In genomic region chr1:76141898-76142297, GRCh38 we compare ENCODE assay signal across 20 cellular contexts.
DNase-seq lines count a peak whose midpoint lies in the region; FAIRE-seq and TF ChIP-seq lines count a peak whose summit lies in the region.
"Had no signal": no experiment of that assay in that cellular context is flagged by ENCODE, and none has a peak within 500 bp of the region (broad histone marks: within the 10 kb centered on the region; RNA-seq: fewer than 3 reads in every experiment).

No MANE protein-coding gene starts in this region.

- H3K9me3 ChIP-seq in HEK293 (ENCODE audit: control insufficient read depth, insufficient read depth, low read depth, low read length) (no peaks in the 10 kb centered on the region), iPS-20b (ENCODE audit: insufficient read depth, low read depth, low read length) (no peaks in the 10 kb centered on the region)
- H3K9me3 ChIP-seq: SJCRH30 had no signal

- H3K27me3 Mint-ChIP-seq in chondrocyte (ENCODE audit: low read depth) (peaks cover 2% of the 10 kb centered on the region), progenitor cell of endocrine pancreas (no peaks in the 10 kb centered on the region), CD14-positive monocyte (ENCODE audit: low read depth in 3 of 3) (peaks cover 2 to 7% (median 7%) of the 10 kb centered on the region in 3 donors)
- H3K27me3 Mint-ChIP-seq: CD4-positive, alpha-beta T cell had no signal

- H3K36me3 Mint-ChIP-seq in chondrocyte (ENCODE audit: low read depth) (no peaks in the 10 kb centered on the region), progenitor cell of endocrine pancreas (ENCODE audit: insufficient read depth) (no peaks in the 10 kb centered on the region), CD14-positive monocyte (no peaks in the 10 kb centered on the region)

- H3K27ac ChIP-seq in HEK293 (ENCODE audit: extremely low read depth, low read depth, low read length) = no peak overlapping the region
- no peak overlapping the region for H3K27ac ChIP-seq in iPS-20b (ENCODE audit: low read length)
- H3K27ac ChIP-seq: SJCRH30 had no signal

- H3K4me1 Mint-ChIP-seq in chondrocyte (ENCODE audit: low read depth) = peaks cover 10% of the 10 kb centered on the region
- peaks cover 57% of the 10 kb centered on the region for H3K4me1 Mint-ChIP-seq in progenitor cell of endocrine pancreas (ENCODE audit: low read depth)
- H3K4me1 Mint-ChIP-seq in CD14-positive monocyte = peaks cover 10% of the 10 kb centered on the region

- H3K9me3 Mint-ChIP-seq in chondrocyte (ENCODE audit: low read depth) (no peaks in the 10 kb centered on the region), progenitor cell of endocrine pancreas (ENCODE audit: low read depth) (no peaks in the 10 kb centered on the region), CD14-positive monocyte (no peaks in the 10 kb centered on the region)
- H3K9me3 Mint-ChIP-seq: CD4-positive, alpha-beta T cell had no signal

- H3K36me3 ChIP-seq in HEK293 (ENCODE audit: control insufficient read depth in 2 of 2, insufficient read depth in 1 of 2, low read length in 2 of 2) (no peaks in the 10 kb centered on the region), bronchial epithelial cell (ENCODE audit: control insufficient read depth, insufficient read depth, low read length) (no peaks in the 10 kb centered on the region), iPS-20b (ENCODE audit: insufficient read depth, low read depth, low read length) (no peaks in the 10 kb centered on the region)
- H3K36me3 ChIP-seq: SJCRH30 had no signal

- FAIRE-seq in bronchial epithelial cell (lab: Jason Lieb, UNC) = peak; percentile 18
- FAIRE-seq: G401.6, GM18507, RCC 7860 had no signal

- no peak overlapping the region for H3K9ac ChIP-seq in iPS-20b (ENCODE audit: low read depth, low read length)

- no peak overlapping the region for H3K4me3 Mint-ChIP-seq in chondrocyte (ENCODE audit: unreplicated experiment)
- H3K4me3 Mint-ChIP-seq in progenitor cell of endocrine pancreas (ENCODE audit: low read depth) = no peak overlapping the region
- no peak overlapping the region for H3K4me3 Mint-ChIP-seq in CD14-positive monocyte
- H3K4me3 Mint-ChIP-seq: CD4-positive, alpha-beta T cell had no signal

- peaks cover 6% of the 10 kb centered on the region for H3K4me1 ChIP-seq in HEK293 (ENCODE audit: control insufficient read depth, insufficient read depth, low read length)
- H3K4me1 ChIP-seq in iPS-20b (ENCODE audit: insufficient read depth, low read length) = peaks cover 15% of the 10 kb centered on the region; the same call in 1 of the 2 replicates

- TF ChIP-seq CTCF in HEK293 (tag by site-specific recombination; IDR thresholded peaks at IDR 0.05) (no peak), bronchial epithelial cell (IDR thresholded peaks at IDR 0.05; ENCODE audit: insufficient read depth, low read length, severe bottlenecking) (no peak), chondrocyte (IDR thresholded peaks at IDR 0.05) (no peak), progenitor cell of endocrine pancreas (IDR thresholded peaks at IDR 0.05; ENCODE audit: unreplicated experiment) (no peak), CD14-positive monocyte (IDR thresholded peaks at IDR 0.05) (no peak)

- POLR2A ChIA-PET in HEK293 (lab: Yijun Ruan, JAX) = no interaction called here

- H3K4me3 ChIP-seq in HEK293 (ENCODE audit: low read depth, low read length) = no peak overlapping the region
- H3K4me3 ChIP-seq in bronchial epithelial cell (ENCODE audit: low read depth, low read length) = no peak overlapping the region
- H3K4me3 ChIP-seq in iPS-20b (ENCODE audit: low read length) = peak overlapping the region; percentile 5; the same call in 1 of the 2 replicates
- H3K4me3 ChIP-seq: SJCRH30 had no signal

- CTCF ChIA-PET in HEK293 (lab: Yijun Ruan, JAX) = interaction anchor here (0.6 to 1.0 kb wide), 3 partner anchors 18 to 235 kb away, joined by 3 read pairs; no protein-coding TSS in a partner anchor

- intact Hi-C loops in CD14-positive monocyte (cut with micrococcal nuclease) = no loop called here

- no peak overlapping the region for H3K27ac Mint-ChIP-seq in chondrocyte (ENCODE audit: unreplicated experiment)
- no peak overlapping the region for H3K27ac Mint-ChIP-seq in progenitor cell of endocrine pancreas
- H3K27ac Mint-ChIP-seq in CD14-positive monocyte = no peak overlapping the region
- H3K27ac Mint-ChIP-seq: CD4-positive, alpha-beta T cell had no signal

- DNase-seq in bronchial epithelial cell (ENCODE audit: low read depth) (no peak), renal cortical epithelial cell (ENCODE audit: low read depth) (peak; percentile 5), chondrocyte (ENCODE audit: low spot score) (no peak), progenitor cell of endocrine pancreas (ENCODE audit: low spot score, unreplicated experiment) (no peak), CD14-positive monocyte (ENCODE audit: low spot score) (no peak), cortex of kidney (lab: John Stamatoyannopoulos, UW) (no peak)
- DNase-seq: CD4-positive, alpha-beta T cell; COR-L47; GOT3; Kasumi-1; NCI-H1694; NCI-H226; NCI-H774; OCI-M1 had no signal

- H3K27me3 ChIP-seq in bronchial epithelial cell (ENCODE audit: control insufficient read depth, insufficient read depth, low read length) (no peaks in the 10 kb centered on the region), iPS-20b (ENCODE audit: insufficient read depth, low read length) (no peaks in the 10 kb centered on the region)
- H3K27me3 ChIP-seq: SJCRH30 had no signal

TF ChIP-seq in HEK293, 187 proteins besides CTCF, POLR2A, EP300 and RAD21:
- TF ChIP-seq MZF1 (tag by site-specific recombination; IDR thresholded peaks at IDR 0.05; ENCODE audit: borderline replicate concordance) = peak; percentile 74; the same call in 1 of the 2 replicates
- TF ChIP-seq ZNF843 (tag by site-specific recombination; IDR thresholded peaks at IDR 0.05) = no peak
